In the genomic region with DNA sequence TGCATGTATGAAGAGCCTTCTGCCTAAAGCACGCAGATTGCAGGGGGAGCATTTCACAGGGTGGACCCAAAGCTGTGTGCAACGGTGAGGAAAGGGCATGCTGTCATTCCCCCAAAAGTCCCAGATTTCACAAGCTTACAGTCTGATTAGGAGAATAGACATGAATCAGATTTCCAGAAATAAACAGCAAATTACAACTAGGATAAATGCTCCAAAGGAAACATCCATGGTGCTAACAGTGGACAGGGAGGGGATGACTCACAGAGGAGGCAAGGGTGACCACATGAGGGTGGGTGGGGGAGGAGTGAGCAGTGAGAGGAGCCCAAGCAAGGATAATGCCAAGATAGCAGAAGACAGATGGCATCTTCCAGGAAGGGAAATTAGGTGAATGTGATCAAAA, we compare ENCODE assay signal across 1 cellular context.
TF ChIP-seq lines count a peak whose summit lies in the region.

No MANE protein-coding gene starts in this region.

TF ChIP-seq in IMR-90, 13 proteins besides CTCF, POLR2A, EP300 and RAD21 (continued from another document):
- TF ChIP-seq, protein P1, sequence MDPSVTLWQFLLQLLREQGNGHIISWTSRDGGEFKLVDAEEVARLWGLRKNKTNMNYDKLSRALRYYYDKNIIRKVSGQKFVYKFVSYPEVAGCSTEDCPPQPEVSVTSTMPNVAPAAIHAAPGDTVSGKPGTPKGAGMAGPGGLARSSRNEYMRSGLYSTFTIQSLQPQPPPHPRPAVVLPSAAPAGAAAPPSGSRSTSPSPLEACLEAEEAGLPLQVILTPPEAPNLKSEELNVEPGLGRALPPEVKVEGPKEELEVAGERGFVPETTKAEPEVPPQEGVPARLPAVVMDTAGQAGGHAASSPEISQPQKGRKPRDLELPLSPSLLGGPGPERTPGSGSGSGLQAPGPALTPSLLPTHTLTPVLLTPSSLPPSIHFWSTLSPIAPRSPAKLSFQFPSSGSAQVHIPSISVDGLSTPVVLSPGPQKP (IDR thresholded peaks at IDR 0.05; ENCODE audit: borderline replicate concordance, low read depth, low read length), result no peak
- peak; percentile 98 for TF ChIP-seq FOS (IDR thresholded peaks at IDR 0.05; ENCODE audit: low read depth, low read length)
